Comparison of ENCODE assay signal across 1 cellular context in the genomic region with DNA sequence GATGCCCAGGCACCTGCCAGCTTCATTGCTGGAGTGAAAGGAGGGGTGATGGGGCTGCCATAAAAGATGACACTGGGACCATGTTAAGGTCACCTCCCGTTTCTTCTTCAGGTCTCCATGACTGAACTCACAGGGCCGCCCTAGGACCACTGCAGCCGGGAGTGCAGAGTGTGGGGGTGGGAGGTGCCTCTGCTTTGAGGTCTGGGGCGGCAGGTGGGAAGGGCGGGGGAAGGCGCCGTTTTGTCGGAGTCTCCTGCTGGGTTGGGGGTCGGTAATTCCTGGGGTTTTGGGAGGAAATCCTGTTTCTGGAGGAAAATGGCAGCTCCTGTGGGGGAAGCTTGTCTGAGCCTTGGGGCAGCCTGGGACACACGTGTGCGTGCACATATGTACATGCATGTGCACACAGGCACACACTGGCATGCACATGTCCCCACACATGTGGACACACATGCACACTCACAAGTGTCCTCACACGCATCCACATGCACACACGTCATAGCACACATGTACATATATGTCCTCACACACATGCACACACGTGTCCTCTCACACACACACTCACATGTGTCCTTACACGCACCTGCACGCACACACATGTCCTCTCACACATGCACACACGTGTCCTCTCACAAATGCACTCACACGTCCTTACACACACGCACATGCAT.
TF ChIP-seq lines count a peak whose summit lies in the region.

No MANE protein-coding gene starts in this region.

TF ChIP-seq in HepG2, 621 proteins besides CTCF, POLR2A, EP300 and RAD21 (continued from another document):
- no peak for TF ChIP-seq ZNF276 (CRISPR knock-in tag; IDR thresholded peaks at IDR 0.05; ENCODE audit: low read depth)
